13 cellular contexts compared by ENCODE assay signal in the genomic region with DNA sequence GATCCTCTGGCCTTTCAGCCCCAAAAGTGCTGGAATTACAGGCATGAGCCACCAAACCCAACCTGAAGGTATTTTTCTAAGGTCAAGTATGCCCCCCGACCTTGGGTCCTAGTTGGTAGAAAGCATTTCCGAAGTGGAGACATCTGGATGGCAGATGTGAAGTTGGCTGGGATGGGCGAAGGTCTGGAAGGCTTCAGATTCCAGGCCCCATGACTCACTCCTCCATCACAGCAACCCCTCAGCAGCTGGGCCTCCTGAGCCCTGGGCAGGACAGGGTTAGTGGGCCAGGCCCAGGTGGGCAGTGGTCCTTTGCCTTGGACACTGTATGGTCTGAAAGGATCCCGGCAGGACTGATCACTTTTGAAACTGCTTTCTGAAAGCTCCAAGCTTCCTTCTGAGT. TPM values are rescaled to one million over a fixed set of nuclear protein-coding genes. Genes with fewer than 3 reads are reported as not detected.
A peak's percentile ranks its signal among the peaks of the same experiment; 100 is the strongest.
DNase-seq lines count a peak whose midpoint lies in the region; ATAC-seq, FAIRE-seq and TF ChIP-seq lines count a peak whose summit lies in the region.
"Had no signal": no experiment of that assay in that cellular context is flagged by ENCODE, and none has a peak within 500 bp of the region (broad histone marks: within the 10 kb centered on the region; RNA-seq: fewer than 3 reads in every experiment).

No MANE protein-coding gene starts in this region.

- FAIRE-seq in bronchial epithelial cell (lab: Jason Lieb, UNC) (no peak), urothelium cell line (lab: Jason Lieb, UNC) (no peak)

- H4K20me1 ChIP-seq in hepatocyte (ENCODE audit: insufficient read depth, poor library complexity, severe bottlenecking): no peaks in the 10 kb centered on the region

- H3K9me2 ChIP-seq in hepatocyte (replicated peaks; ENCODE audit: insufficient read depth): no peaks in the 10 kb centered on the region

- WGBS in hepatocyte (ENCODE audit: low lambda C conversion rate, missing lambda C conversion rate): 61% methylated on average over 4 of the region's 4 CpGs

- H2AFZ ChIP-seq in hepatocyte: no peak overlapping the region

- H3K9me3 ChIP-seq in hepatocyte (ENCODE audit: low read depth): no peaks in the 10 kb centered on the region
- H3K9me3 ChIP-seq: Peyer's patch had no signal

- H3K27me3 ChIP-seq in bronchial epithelial cell (ENCODE audit: control insufficient read depth, insufficient read depth, low read length) (no peaks in the 10 kb centered on the region), hepatocyte (no peaks in the 10 kb centered on the region)
- H3K27me3 ChIP-seq: Peyer's patch had no signal

- no peaks in the 10 kb centered on the region for H3K4me1 ChIP-seq in hepatocyte (ENCODE audit: insufficient read depth)

- H3K4me3 ChIP-seq in bronchial epithelial cell (ENCODE audit: low read depth, low read length): no peak overlapping the region
- H3K4me3 ChIP-seq in hepatocyte: no peak overlapping the region
- H3K4me3 ChIP-seq: lung, Peyer's patch had no signal

- H3K36me3 ChIP-seq in bronchial epithelial cell (ENCODE audit: control insufficient read depth, insufficient read depth, low read length): no peaks in the 10 kb centered on the region
- no peaks in the 10 kb centered on the region for H3K36me3 ChIP-seq in hepatocyte (replicated peaks; ENCODE audit: insufficient read depth, low read depth)
- H3K36me3 ChIP-seq: Peyer's patch had no signal

- no peaks in the 10 kb centered on the region for H3K79me2 ChIP-seq in hepatocyte

- ATAC-seq in left colon: no peak
- ATAC-seq: activated CD4-positive, alpha-beta T cell treated with anti-CD3 and anti-CD28 coated beads for 36 hours; esophagus mucosa had no signal

- peak; percentile 97 for DNase-seq in HS-27A (ENCODE audit: low read depth)
- DNase-seq in bronchial epithelial cell (ENCODE audit: low read depth): peak; percentile 25
- peak; percentile 54 for DNase-seq in hepatocyte (ENCODE audit: low spot score)
- DNase-seq in urothelium cell line (ENCODE audit: low spot score): peak; percentile 71
- no peak for DNase-seq in midbrain (lab: John Stamatoyannopoulos, UW)
- no peak for DNase-seq in left colon
- no peak for DNase-seq in DMS79 treated with DMSO at 0.1 percent for 48 hours (lab: John Stamatoyannopoulos, UW)
- DNase-seq: activated CD4-positive, alpha-beta T cell treated with anti-CD3 and anti-CD28 coated beads for 36 hours; activated naive CD4-positive, alpha-beta T cell treated with Interleukin-2 at 50 U/mL for 16 hours; Peyer's patch; stimulated activated naive CD4-positive, alpha-beta T cell had no signal

- TF ChIP-seq CTCF in bronchial epithelial cell (IDR thresholded peaks at IDR 0.05; ENCODE audit: insufficient read depth, low read length, severe bottlenecking) (no peak), hepatocyte (IDR thresholded peaks at IDR 0.05; ENCODE audit: poor library complexity) (no peak)

- no peak overlapping the region for H3K4me2 ChIP-seq in hepatocyte

- intact Hi-C loops in left colon (cut with DNase I, micrococcal nuclease): loop anchor here in 1 of 2 donors (5.0 kb wide), 1 partner anchor 140 kb away; no protein-coding TSS in a partner anchor

- peak overlapping the region; percentile 77 for H3K27ac ChIP-seq in hepatocyte

RNA-seq across cellular contexts. Expression of a gene that starts 23.3 kb away (rescaled TPM):
- total RNA-seq in bronchial epithelial cell (1.4 and 1.6 TPM in 2 replicates), hepatocyte (15.0 and 15.2 TPM in 2 replicates), left colon (10 to 100 TPM; 13.6 to 25.1 TPM)
- polyA plus RNA-seq in hepatocyte: 18.3 and 18.8 TPM in 2 replicates

RNA-seq across cellular contexts. Expression of a gene that starts 55.3 kb away (rescaled TPM):
- total RNA-seq in bronchial epithelial cell (257 and 258 TPM in 2 replicates), hepatocyte (76.0 and 101 TPM in 2 replicates), left colon (100 to 1,000 TPM; 131 to 355 TPM)
- polyA plus RNA-seq in hepatocyte: 47.6 and 50.9 TPM in 2 replicates

Comparison
In these comparisons a context has a peak if more than half of its experiments do, and no peak if none do; other contexts are left out.
1. DNase-seq: peak in HS-27A (single experiment), bronchial epithelial cell (single experiment), hepatocyte (single experiment) and urothelium cell line (single experiment); none in midbrain (single experiment), left colon (0 of 2) and DMS79 treated with DMSO at 0.1 percent for 48 hours (single experiment).